In the genomic region with DNA sequence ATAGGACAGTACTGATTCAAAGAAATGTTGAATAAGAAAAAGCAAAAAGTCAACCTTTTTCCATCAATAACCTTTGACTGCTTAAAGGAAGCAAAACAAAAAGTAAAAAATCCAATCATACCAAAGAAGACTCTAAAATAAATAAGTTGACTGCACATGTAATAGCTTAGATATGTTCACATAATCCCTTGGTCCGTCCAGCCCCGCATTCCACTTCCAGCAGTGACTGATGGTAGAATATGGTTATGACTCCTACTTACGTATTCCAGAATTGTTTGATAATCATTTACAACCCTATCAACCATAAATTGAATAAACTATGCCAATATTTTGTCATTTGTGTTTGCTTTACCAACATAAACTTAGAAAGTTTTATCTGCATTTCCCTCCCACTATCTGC, we compare ENCODE assay signal across 31 cellular contexts.
DNase-seq lines count a peak whose midpoint lies in the region; FAIRE-seq and TF ChIP-seq lines count a peak whose summit lies in the region.
"Had no signal": no experiment of that assay in that cellular context is flagged by ENCODE, and none has a peak within 500 bp of the region (broad histone marks: within the 10 kb centered on the region; RNA-seq: fewer than 3 reads in every experiment).

No MANE protein-coding gene starts in this region.

- peak; percentile 32 for DNase-seq in ELR (ENCODE audit: low read depth)
- DNase-seq in amniotic epithelial cell (ENCODE audit: low read depth) = peak; percentile 90
- DNase-seq in fibroblast of villous mesenchyme (ENCODE audit: low read depth) = peak; percentile 76
- DNase-seq in skeletal muscle cell (ENCODE audit: low read depth) = peak; percentile 40
- no peak for DNase-seq in NCI-H2196 treated with DMSO at 0.1 percent for 48 hours (lab: John Stamatoyannopoulos, UW; ENCODE audit: unreplicated experiment)
- no peak for DNase-seq in prostate gland (ENCODE audit: low spot score)
- DNase-seq in GM12891 (ENCODE audit: insufficient read length, low spot score) = no peak
- no peak for DNase-seq in GDM1 (lab: John Stamatoyannopoulos, UW)
- DNase-seq: activated CD4-positive, alpha-beta T cell treated with anti-CD3 and anti-CD28 coated beads, Interleukin-2, amount 50 U/mL, for 1 hour; activated CD8-positive, alpha-beta memory T cell treated with anti-CD3 and anti-CD28 coated beads, Interleukin-2, amount 10 ng/mL, durations not matched to agents 7 days and 5 days; activated naive CD8-positive, alpha-beta T cell treated with anti-CD3 and anti-CD28 coated beads, Interleukin-2, amount 50 U/mL, for 24 hours; activated T-cell treated with anti-CD3 and anti-CD28 coated beads, Interleukin-2, amount 50 U/mL, for 48 hours; COR-L47; DMS53; effector memory CD4-positive, alpha-beta T cell; gastrocnemius medialis; hypothalamus; immature natural killer cell; left ventricle myocardium inferior; naive thymus-derived CD4-positive, alpha-beta T cell; NCI-H1092 treated with DMSO at 0.1 percent for 48 hours; NCI-H187 treated with DMSO at 0.1 percent for 48 hours; NCI-H526; nucleus accumbens; Peyer's patch; SIG-M5; stimulated activated CD4-positive, alpha-beta T cell treated with anti-CD3 and anti-CD28 coated beads, Interleukin-2, amount 100 ng/mL, for 24 hours had no signal

- H3K4me1 ChIP-seq in prostate gland (replicated peaks) = no peaks in the 10 kb centered on the region
- H3K4me1 ChIP-seq: breast epithelium, Peyer's patch, tibial nerve had no signal

- no peak for TF ChIP-seq CTCF in fibroblast of villous mesenchyme (IDR thresholded peaks at IDR 0.05; ENCODE audit: insufficient read depth, low read depth, low read length)
- TF ChIP-seq CTCF in prostate gland (IDR thresholded peaks at IDR 0.05) = no peak

- H3K27me3 ChIP-seq in prostate gland (replicated peaks; ENCODE audit: insufficient read depth) = no peaks in the 10 kb centered on the region
- H3K27me3 ChIP-seq: BLaER1 treated with 17β-estradiol and CSF1 and Interleukin-3, amounts not matched to agents 10 nM and 100 nM; breast epithelium; gastrocnemius medialis; Peyer's patch; tibial nerve had no signal

- intact Hi-C loops in prostate gland (cut with DNase I) = no loop called here

- H3K4me3 ChIP-seq in fibroblast of villous mesenchyme (ENCODE audit: low read depth, low read length) (no peak overlapping the region), skeletal muscle cell (ENCODE audit: low read depth, low read length) (no peak overlapping the region), prostate gland (no peak overlapping the region)
- H3K4me3 ChIP-seq: BLaER1 treated with 17β-estradiol and CSF1 and Interleukin-3, amounts not matched to agents 10 nM and 100 nM; breast epithelium; gastrocnemius medialis; left ventricle myocardium inferior; Peyer's patch; tibial nerve had no signal

- no peaks in the 10 kb centered on the region for H3K9me3 ChIP-seq in prostate gland
- H3K9me3 ChIP-seq: gastrocnemius medialis, left ventricle myocardium inferior, Peyer's patch, tibial nerve had no signal

- no peak for TF ChIP-seq POLR2A in prostate gland (IDR thresholded peaks at IDR 0.05)
- TF ChIP-seq POLR2A in GM12891 (IDR thresholded peaks at IDR 0.05; ENCODE audit: low read depth, low read length) = no peak

- 55% methylated on average over 3 of the region's 3 CpGs for WGBS in prostate gland

- H3K27ac ChIP-seq in prostate gland = no peak overlapping the region
- H3K27ac ChIP-seq: BLaER1 treated with 17β-estradiol and CSF1 and Interleukin-3, amounts not matched to agents 10 nM and 100 nM; breast epithelium; gastrocnemius medialis; HL-60; left ventricle myocardium inferior; Peyer's patch; tibial nerve had no signal

- no peak for FAIRE-seq in GM12891 (lab: Jason Lieb, UNC)

- H3K36me3 ChIP-seq in prostate gland = no peaks in the 10 kb centered on the region
- H3K36me3 ChIP-seq: BLaER1 treated with 17β-estradiol and CSF1 and Interleukin-3, amounts not matched to agents 10 nM and 100 nM; breast epithelium; gastrocnemius medialis; left ventricle myocardium inferior; Peyer's patch; tibial nerve had no signal

TF ChIP-seq in GM12891, 5 proteins besides CTCF, POLR2A, EP300 and RAD21:
- TF ChIP-seq POU2F2 (IDR thresholded peaks at IDR 0.05; ENCODE audit: low read depth, low read length) = no peak
- no peak for TF ChIP-seq POLR2AphosphoS5 (IDR thresholded peaks at IDR 0.05; ENCODE audit: low read depth, low read length)
- TF ChIP-seq SPI1 (IDR thresholded peaks at IDR 0.05; ENCODE audit: low read depth, low read length) = no peak
- TF ChIP-seq PAX5 (IDR thresholded peaks at IDR 0.05; ENCODE audit: insufficient read depth, low read length, severe bottlenecking) = no peak
- no peak for TF ChIP-seq TAF1 (IDR thresholded peaks at IDR 0.05; ENCODE audit: low read depth, low read length)

Comparison
In these comparisons a context has a peak if more than half of its experiments do, and no peak if none do; other contexts are left out.
1. DNase-seq: peak in ELR (single experiment), amniotic epithelial cell (single experiment), fibroblast of villous mesenchyme (single experiment) and skeletal muscle cell (single experiment); none in NCI-H2196 treated with DMSO at 0.1 percent for 48 hours (single experiment), prostate gland (single experiment), GM12891 (single experiment) and GDM1 (single experiment).